Comparison of ENCODE assay signal across 29 cellular contexts in genomic region chr13:22880756-22881701, GRCh38.
DNase-seq lines count a peak whose midpoint lies in the region; ATAC-seq and TF ChIP-seq lines count a peak whose summit lies in the region.
"Had no signal": no experiment of that assay in that cellular context is flagged by ENCODE, and none has a peak within 500 bp of the region (broad histone marks: within the 10 kb centered on the region; RNA-seq: fewer than 3 reads in every experiment).

No MANE protein-coding gene starts in this region.

- H3K9me3 Mint-ChIP-seq in WTC11: peaks cover 14% of the 10 kb centered on the region
- H3K9me3 Mint-ChIP-seq: activated CD8-positive, alpha-beta T cell treated with anti-CD3 and anti-CD28 coated beads for 36 hours; activated T-helper 17 cell treated with anti-CD3 and anti-CD28 coated beads, Interleukin-2, amount 50 U/mL, for 72 hours had no signal

- peak overlapping the region; percentile 60 for H3K4me3 Mint-ChIP-seq in WTC11
- H3K4me3 Mint-ChIP-seq: activated CD4-positive, alpha-beta T cell treated with anti-CD3 and anti-CD28 coated beads for 36 hours; activated CD8-positive, alpha-beta T cell treated with anti-CD3 and anti-CD28 coated beads for 36 hours; activated naive CD4-positive, alpha-beta T cell treated with anti-CD3 and anti-CD28 coated beads, Interleukin-2, amount 10 ng/mL, durations not matched to agents 7 days and 5 days; activated T-helper 17 cell treated with anti-CD3 and anti-CD28 coated beads, Interleukin-2, amount 50 U/mL, for 72 hours had no signal

- ATAC-seq in WTC11: peak; percentile 76
- no peak for ATAC-seq in HG02970 (IDR thresholded peaks at IDR 0.05; ENCODE audit: low FRiP score, unreplicated experiment)
- ATAC-seq in GM21723 (IDR thresholded peaks at IDR 0.05; ENCODE audit: unreplicated experiment): no peak
- ATAC-seq in GM19351 (IDR thresholded peaks at IDR 0.05; ENCODE audit: unreplicated experiment): no peak
- ATAC-seq: activated CD4-positive, alpha-beta T cell treated with anti-CD3 and anti-CD28 coated beads for 36 hours; activated CD8-positive, alpha-beta T cell treated with anti-CD3 and anti-CD28 coated beads for 36 hours; activated T-helper 17 cell treated with anti-CD3 and anti-CD28 coated beads, Interleukin-2, amount 50 U/mL, for 72 hours; gastrocnemius medialis; HCT116; left lobe of liver had no signal

- CTCF ChIA-PET in WTC11 (lab: Charles Lee): interaction anchor here (0.5 to 1.2 kb wide), 4 partner anchors 14 to 1243 kb away, joined by 3 to 4 read pairs (median 3); no protein-coding TSS in a partner anchor

- H3F3A ChIP-seq in MM.1S (ENCODE audit: insufficient read depth, low read length): peaks cover 3% of the 10 kb centered on the region; the same call in 1 of the 2 replicates

- DNase-seq in ELF-1 (ENCODE audit: low read depth, low spot score) (peak; percentile 79), MM.1S (no peak), WTC11 (ENCODE audit: low spot score) (no peak), iPS-NIHi7 (ENCODE audit: extremely low spot score) (peak; percentile 16), DMS79 (lab: John Stamatoyannopoulos, UW) (no peak)
- DNase-seq: activated CD4-positive, alpha-beta T cell treated with anti-CD3 and anti-CD28 coated beads for 36 hours; activated CD8-positive, alpha-beta memory T cell treated with anti-CD3 and anti-CD28 coated beads, Interleukin-2, amount 50 U/mL, for 48 hours; activated CD8-positive, alpha-beta T cell treated with anti-CD3 and anti-CD28 coated beads for 36 hours; activated naive CD4-positive, alpha-beta T cell treated with anti-CD3 and anti-CD28 coated beads, Interleukin-2, amount 10 ng/mL, durations not matched to agents 7 days and 5 days; amniotic stem cell; brain microvascular endothelial cell; Calu3; gastrocnemius medialis; KG1; NCI-H2029 treated with DMSO at 0.1 percent for 48 hours; NCI-H524 treated with DMSO at 0.1 percent for 48 hours; posterior cingulate gyrus; SHP77 treated with DMSO at 0.1 percent for 48 hours; small intestine; stimulated activated naive CD4-positive, alpha-beta T cell treated with Interleukin-2 at 50 U/mL for 16 hours had no signal

- peaks cover 15% of the 10 kb centered on the region for H3K36me3 Mint-ChIP-seq in WTC11
- H3K36me3 Mint-ChIP-seq: activated naive CD4-positive, alpha-beta T cell treated with anti-CD3 and anti-CD28 coated beads, Interleukin-2, amount 10 ng/mL, durations not matched to agents 7 days and 5 days had no signal

- H3K9ac ChIP-seq in MM.1S (ENCODE audit: low read length): no peak overlapping the region; the same call in 1 of the 2 replicates

- H3K27ac Mint-ChIP-seq in WTC11: peak overlapping the region; percentile 99
- H3K27ac Mint-ChIP-seq: activated CD4-positive, alpha-beta T cell treated with anti-CD3 and anti-CD28 coated beads for 36 hours; activated CD8-positive, alpha-beta T cell treated with anti-CD3 and anti-CD28 coated beads for 36 hours; activated naive CD4-positive, alpha-beta T cell treated with anti-CD3 and anti-CD28 coated beads, Interleukin-2, amount 10 ng/mL, durations not matched to agents 7 days and 5 days; activated T-helper 17 cell treated with anti-CD3 and anti-CD28 coated beads, Interleukin-2, amount 50 U/mL, for 72 hours had no signal

- H3K9me3 ChIP-seq in MM.1S (replicated peaks; ENCODE audit: insufficient read depth, low read length): no peaks in the 10 kb centered on the region
- H3K9me3 ChIP-seq: gastrocnemius medialis, neutrophil, right atrium auricular region had no signal

- peak overlapping the region; percentile 61; the same call in 1 of the 2 replicates for H3K27ac ChIP-seq in MM.1S (ENCODE audit: low read length)
- H3K27ac ChIP-seq: brain microvascular endothelial cell, C4-2B, gastrocnemius medialis, neutrophil, right atrium auricular region had no signal

- H3K9me2 ChIP-seq in MM.1S (replicated peaks; ENCODE audit: insufficient read depth, low read length): no peaks in the 10 kb centered on the region

- H3K4me2 ChIP-seq in MM.1S (ENCODE audit: low read depth, low read length): peak overlapping the region; percentile 32; the same call in 1 of the 2 replicates

- H3K4me3 ChIP-seq in MM.1S (ENCODE audit: low read length): no peak overlapping the region
- H3K4me3 ChIP-seq: gastrocnemius medialis, right atrium auricular region had no signal

- H3K27me3 ChIP-seq in MM.1S (replicated peaks; ENCODE audit: insufficient read depth, low read length): no peaks in the 10 kb centered on the region
- H3K27me3 ChIP-seq: brain microvascular endothelial cell, gastrocnemius medialis, neutrophil, right atrium auricular region had no signal

- H3K4me1 ChIP-seq in MM.1S (ENCODE audit: low read length): 0 out of 2 replicates have a peak, but pooled peaks cover 3% of the 10 kb centered on the region
- H3K4me1 ChIP-seq: gastrocnemius medialis, right atrium auricular region had no signal

- no peak for TF ChIP-seq CTCF in MM.1S (IDR thresholded peaks at IDR 0.05; ENCODE audit: low read length)
- TF ChIP-seq CTCF in WTC11 (IDR thresholded peaks at IDR 0.05): no peak

- peaks cover 58% of the 10 kb centered on the region for H3K4me1 Mint-ChIP-seq in WTC11
- H3K4me1 Mint-ChIP-seq: activated CD4-positive, alpha-beta T cell treated with anti-CD3 and anti-CD28 coated beads for 36 hours; activated naive CD4-positive, alpha-beta T cell treated with anti-CD3 and anti-CD28 coated beads, Interleukin-2, amount 10 ng/mL, durations not matched to agents 7 days and 5 days; activated T-helper 17 cell treated with anti-CD3 and anti-CD28 coated beads, Interleukin-2, amount 50 U/mL, for 72 hours had no signal

- H3K79me2 ChIP-seq in MM.1S (ENCODE audit: low read length): no peaks in the 10 kb centered on the region

- peak overlapping the region; percentile 42; the same call in 1 of the 2 replicates for H2AFZ ChIP-seq in MM.1S (ENCODE audit: low read length)

- H3K27me3 Mint-ChIP-seq in WTC11 (ENCODE audit: low read depth): no peaks in the 10 kb centered on the region
- H3K27me3 Mint-ChIP-seq: activated CD4-positive, alpha-beta T cell treated with anti-CD3 and anti-CD28 coated beads for 36 hours; activated CD8-positive, alpha-beta T cell treated with anti-CD3 and anti-CD28 coated beads for 36 hours; activated naive CD4-positive, alpha-beta T cell treated with anti-CD3 and anti-CD28 coated beads, Interleukin-2, amount 10 ng/mL, durations not matched to agents 7 days and 5 days had no signal

- POLR2A ChIA-PET in WTC11 (lab: Charles Lee): interaction anchor here (1.6 kb wide), 1 partner anchor 33 kb away, joined by 4 read pairs; no protein-coding TSS in a partner anchor

- no peaks in the 10 kb centered on the region for H4K20me1 ChIP-seq in MM.1S (ENCODE audit: insufficient read depth, low read length)

- no peaks in the 10 kb centered on the region for H3K36me3 ChIP-seq in MM.1S (replicated peaks; ENCODE audit: insufficient read depth, low read length)
- H3K36me3 ChIP-seq: brain microvascular endothelial cell, gastrocnemius medialis, neutrophil, right atrium auricular region had no signal

TF ChIP-seq in WTC11, 78 proteins besides CTCF, POLR2A, EP300 and RAD21:
- no peak for TF ChIP-seq SMAD4 (CRISPR knock-in tag; IDR thresholded peaks at IDR 0.05)
- 0 out of 2 replicates have a peak, but pooled peaks have one; percentile 4 for TF ChIP-seq HMGA2 (CRISPR knock-in tag; IDR thresholded peaks at IDR 0.05)
TF ChIP-seq in WTC11: peak in this region for 1.

Comparison
In these comparisons a context has a peak if more than half of its experiments do, and no peak if none do; other contexts are left out.
1. DNase-seq: peak in ELF-1 (single experiment) and iPS-NIHi7 (single experiment); none in MM.1S (single experiment), WTC11 (single experiment) and DMS79 (single experiment).